ENCODE assay signal across 10 cellular contexts in the genomic region with DNA sequence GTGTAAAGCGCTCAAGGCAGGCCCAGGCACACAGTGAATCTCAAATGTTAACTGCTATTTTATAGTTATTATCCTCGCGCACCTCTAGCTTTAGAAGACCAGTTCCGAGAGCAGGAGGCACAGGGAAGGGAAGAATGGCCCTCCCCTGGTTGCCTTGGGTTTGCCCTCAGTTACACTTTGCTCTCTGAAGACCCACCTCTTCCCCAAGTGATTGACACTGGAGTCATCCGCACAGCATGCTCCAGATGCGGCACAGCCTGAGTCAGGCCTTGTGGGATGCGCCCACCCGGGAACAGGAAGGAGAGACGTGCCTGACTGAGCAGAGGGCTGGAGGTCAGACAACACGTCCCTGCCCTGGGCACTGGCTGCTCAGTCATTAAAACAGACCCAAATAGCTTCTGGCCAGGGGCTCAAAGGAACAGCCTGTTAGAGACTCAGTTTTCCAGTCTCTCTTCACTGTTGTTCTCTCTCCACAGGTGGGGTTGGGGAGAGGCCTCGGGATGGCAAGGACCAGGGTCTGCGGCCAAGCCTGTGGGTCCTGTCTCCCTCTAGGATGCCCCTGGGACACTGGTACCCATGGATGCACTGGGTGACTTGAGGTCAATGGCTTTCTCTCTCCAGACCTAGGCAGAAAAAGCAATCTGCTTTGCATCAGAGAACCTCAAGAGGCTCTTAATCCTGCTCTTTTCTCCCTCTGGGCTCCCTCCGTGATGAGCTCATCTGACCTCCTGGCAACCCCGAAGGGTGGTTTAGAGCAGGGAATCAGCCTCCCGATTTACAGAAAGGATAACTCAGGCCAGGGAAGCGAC. TPM values are rescaled to one million over a fixed set of nuclear protein-coding genes. Genes with fewer than 3 reads are reported as not detected.
A peak's percentile ranks its signal among the peaks of the same experiment; 100 is the strongest.
DNase-seq lines count a peak whose midpoint lies in the region; ATAC-seq and TF ChIP-seq lines count a peak whose summit lies in the region.
"Had no signal": no experiment of that assay in that cellular context is flagged by ENCODE, and none has a peak within 500 bp of the region (broad histone marks: within the 10 kb centered on the region; RNA-seq: fewer than 3 reads in every experiment).

No MANE protein-coding gene starts in this region.

- ATAC-seq in GM21423 (IDR thresholded peaks at IDR 0.05; ENCODE audit: unreplicated experiment), result no peak
- ATAC-seq in GM18502 (IDR thresholded peaks at IDR 0.05; ENCODE audit: poor library complexity, unreplicated experiment), result no peak
- ATAC-seq in HG03460 (IDR thresholded peaks at IDR 0.05; ENCODE audit: unreplicated experiment), result no peak

- no peak for TF ChIP-seq POLR2A in vagina (IDR thresholded peaks at IDR 0.05)

- intact Hi-C loops in vagina (cut with DNase I), result no loop called here

- H3K9me3 ChIP-seq in vagina, result no peaks in the 10 kb centered on the region

- peak overlapping the region; percentile 88 for H3K27ac ChIP-seq in vagina
- H3K27ac ChIP-seq: HL-60 had no signal

- H3K4me3 ChIP-seq in vagina, result peak overlapping the region in 1 of 2 donors; percentile 11
- H3K4me3 ChIP-seq: lung had no signal

- DNase-seq in DMS79 (lab: John Stamatoyannopoulos, UW) (peak; percentile 99), NCI-H2029 treated with DMSO at 0.1 percent for 48 hours (lab: John Stamatoyannopoulos, UW) (peak; percentile 45), astrocyte of the hippocampus (ENCODE audit: low read depth, low spot score) (peak; percentile 76), islet precursor cell (peak; percentile 99), vagina (ENCODE audit: extremely low spot score in 2 of 2) (no peak)

- TF ChIP-seq CTCF in vagina (IDR thresholded peaks at IDR 0.05), result no peak

- peaks cover 55% of the 10 kb centered on the region for H3K4me1 ChIP-seq in vagina

- H3K27me3 ChIP-seq in vagina, result no peaks in the 10 kb centered on the region

- peaks cover 0 to 4% of the 10 kb centered on the region in 2 donors for H3K36me3 ChIP-seq in vagina

RNA-seq across cellular contexts. Expression of a gene that starts 13.6 kb away (rescaled TPM):
- total RNA-seq in vagina, result 16.9 TPM

RNA-seq across cellular contexts. Expression of a gene that starts 43.3 kb away (rescaled TPM):
- total RNA-seq in vagina, result 8.1 TPM

Comparison
In these comparisons a context has a peak if more than half of its experiments do, and no peak if none do; other contexts are left out.
1. DNase-seq: peak in DMS79 (single experiment), NCI-H2029 treated with DMSO at 0.1 percent for 48 hours (single experiment), astrocyte of the hippocampus (single experiment) and islet precursor cell (single experiment); none in vagina (0 of 2).